ENCODE assay signal across 27 cellular contexts in genomic region chr1:183073320-183073719, GRCh38. TPM values are rescaled to one million over a fixed set of nuclear protein-coding genes. Genes with fewer than 3 reads are reported as not detected.
DNase-seq lines count a peak whose midpoint lies in the region; ATAC-seq, FAIRE-seq and TF ChIP-seq lines count a peak whose summit lies in the region.
"Had no signal": no experiment of that assay in that cellular context is flagged by ENCODE, and none has a peak within 500 bp of the region (broad histone marks: within the 10 kb centered on the region; RNA-seq: fewer than 3 reads in every experiment).

No MANE protein-coding gene starts in this region.

- no peaks in the 10 kb centered on the region for H3K9me2 ChIP-seq in GM23248 (ENCODE audit: insufficient read depth)

- peaks cover 26 to 80% (median 71%) of the 10 kb centered on the region in 10 experiments for H3K4me1 ChIP-seq in BLaER1 treated with 17β-estradiol and CSF1 and Interleukin-3, amounts not matched to agents 10 nM and 100 nM
- H3K4me1 ChIP-seq in GM23248 (ENCODE audit: insufficient read depth), result peaks cover 86% of the 10 kb centered on the region
- H3K4me1 ChIP-seq in GM12878 (ENCODE audit: control insufficient read depth, insufficient read depth, low read length), result peaks cover 27% of the 10 kb centered on the region; the same call in 1 of the 2 replicates

- no peak for FAIRE-seq in GM12878 (lab: Jason Lieb, UNC)
- FAIRE-seq: bronchial epithelial cell, GM18507, H54, RCC 7860, TTC549 had no signal

- peaks cover 0 to 30% (median 16%) of the 10 kb centered on the region in 11 experiments; a peak in 11 of 22 replicates for H3K36me3 ChIP-seq in BLaER1 treated with 17β-estradiol and CSF1 and Interleukin-3, amounts not matched to agents 10 nM and 100 nM
- H3K36me3 ChIP-seq in GM23248 (ENCODE audit: low read depth) (no peaks in the 10 kb centered on the region), GM12878 (ENCODE audit: control insufficient read depth in 2 of 2, insufficient read depth in 2 of 2, low read length in 1 of 2) (no peaks in the 10 kb centered on the region)
- H3K36me3 ChIP-seq: adrenal gland, esophagus muscularis mucosa, lower lobe of right lung had no signal

- POLR2A ChIA-PET in GM12878 (lab: Charles Lee), result interaction anchor here (0.8 to 4.1 kb wide), 7 partner anchors 11 to 45 kb away, joined by 3 to 21 read pairs (median 4); no protein-coding TSS in a partner anchor

- H3K27ac ChIP-seq in BLaER1 treated with 17β-estradiol and CSF1 and Interleukin-3, amounts not matched to agents 10 nM and 100 nM, result peak overlapping the region in 5 of 11 experiments; percentile 75 to 95 (median 89); a peak in 9 of 22 replicates
- peak overlapping the region; percentile 37 for H3K27ac ChIP-seq in GM23248
- no peak overlapping the region for H3K27ac ChIP-seq in GM12878 (ENCODE audit: control insufficient read depth, insufficient read depth)
- H3K27ac ChIP-seq: adrenal gland, lower lobe of right lung had no signal

- H3K79me2 ChIP-seq in GM23248 (ENCODE audit: insufficient read depth) (peaks cover 99% of the 10 kb centered on the region), GM12878 (ENCODE audit: control insufficient read depth, insufficient read depth, low read length) (peaks cover 10% of the 10 kb centered on the region)

- peaks cover 88% of the 10 kb centered on the region for H3F3A ChIP-seq in GM23248 (ENCODE audit: insufficient read depth)

- H2AFZ ChIP-seq in GM23248 (no peak overlapping the region), GM12878 (ENCODE audit: control insufficient read depth, low read depth, low read length) (no peak overlapping the region)

- TF ChIP-seq CTCF in GM12878 (IDR thresholded peaks at IDR 0.05 in 2 of 3, conservative IDR thresholded peaks at IDR 0.05 in 1 of 3; ENCODE audit: control insufficient read depth in 2 of 3, extremely low read depth in 1 of 3, insufficient read depth in 1 of 3, low read depth in 3 of 3, low read length in 3 of 3), result no peak

- SMC1A ChIA-PET in GM12878 (lab: Charles Lee; ENCODE audit: uncharacterized antibody, unreplicated experiment), result interaction anchor here (0.8 to 5.8 kb wide), 16 partner anchors 9 to 204 kb away, joined by 3 to 92 read pairs (median 6); no protein-coding TSS in a partner anchor

- no TSS peak for BruUV-seq in GM12878 (replicated peaks; lab: Mats Ljungman, UMichigan)

- TF ChIP-seq RAD21 in GM12878 (IDR thresholded peaks at IDR 0.05; ENCODE audit: insufficient read depth, low read depth, low read length), result no peak

- intact Hi-C loops in GM12878 (cut with micrococcal nuclease; ENCODE audit: unreplicated experiment), result no loop called here

- H4K20me1 ChIP-seq in BLaER1 treated with 17β-estradiol and CSF1 and Interleukin-3, amounts not matched to agents 10 nM and 100 nM, result peaks cover 0 to 57% (median 7%) of the 10 kb centered on the region in 11 experiments; a peak in 8 of 22 replicates
- peaks cover 42% of the 10 kb centered on the region for H4K20me1 ChIP-seq in GM23248 (ENCODE audit: insufficient read depth)
- no peaks in the 10 kb centered on the region for H4K20me1 ChIP-seq in GM12878 (ENCODE audit: control insufficient read depth, insufficient read depth)

- RAD21 ChIA-PET in GM12878 (lab: Charles Lee; ENCODE audit: unreplicated experiment), result interaction anchor here (0.6 to 7.2 kb wide), 10 partner anchors 20 to 155 kb away, joined by 3 to 104 read pairs (median 5); no protein-coding TSS in a partner anchor

- peak overlapping the region in 7 of 11 experiments; percentile 24 to 88 (median 86); a peak in 9 of 22 replicates for H3K4me2 ChIP-seq in BLaER1 treated with 17β-estradiol and CSF1 and Interleukin-3, amounts not matched to agents 10 nM and 100 nM
- peak overlapping the region; percentile 29 for H3K4me2 ChIP-seq in GM23248 (ENCODE audit: unreplicated experiment)
- H3K4me2 ChIP-seq in GM12878 (ENCODE audit: control insufficient read depth, insufficient read depth), result no peak overlapping the region

- no peak for TF ChIP-seq POLR2A in GM12878 (IDR thresholded peaks at IDR 0.05; ENCODE audit: low read depth, low read length)

- no peaks in the 10 kb centered on the region for H3K27me3 ChIP-seq in BLaER1 treated with 17β-estradiol and CSF1 and Interleukin-3, amounts not matched to agents 10 nM and 100 nM
- H3K27me3 ChIP-seq in GM23248 (replicated peaks; ENCODE audit: insufficient read depth) (no peaks in the 10 kb centered on the region), GM12878 (replicated peaks in 1 of 2; ENCODE audit: control insufficient read depth in 2 of 2, insufficient read depth in 2 of 2, low read length in 1 of 2) (no peaks in the 10 kb centered on the region)
- H3K27me3 ChIP-seq: adrenal gland, esophagus muscularis mucosa had no signal

- peaks cover 0 to 34% (median 14%) of the 10 kb centered on the region in 11 experiments; a peak in 12 of 22 replicates for H3K9me3 ChIP-seq in BLaER1 treated with 17β-estradiol and CSF1 and Interleukin-3, amounts not matched to agents 10 nM and 100 nM (replicated peaks in 1 of 11)
- H3K9me3 ChIP-seq in GM23248 (ENCODE audit: low read depth), result no peaks in the 10 kb centered on the region
- H3K9me3 ChIP-seq in GM12878 (replicated peaks; ENCODE audit: control insufficient read depth, insufficient read depth, low read length), result no peaks in the 10 kb centered on the region
- H3K9me3 ChIP-seq: adrenal gland, esophagus muscularis mucosa, lower lobe of right lung had no signal

- CTCF ChIA-PET in GM12878 (lab: Yijun Ruan, JAX), result interaction anchor here (0.9 to 6.8 kb wide), 13 partner anchors 15 to 291 kb away, joined by 3 to 99 read pairs (median 4); no protein-coding TSS in a partner anchor

- no peak overlapping the region for H3K4me3 ChIP-seq in BLaER1 treated with 17β-estradiol and CSF1 and Interleukin-3, amounts not matched to agents 10 nM and 100 nM
- H3K4me3 ChIP-seq in GM23248 (no peak overlapping the region), GM12878 (no peak overlapping the region)
- H3K4me3 ChIP-seq: adrenal gland, esophagus muscularis mucosa, lower lobe of right lung had no signal

- no peak for ATAC-seq in GM12878
- no peak for ATAC-seq in HG03097 (IDR thresholded peaks at IDR 0.05; ENCODE audit: low FRiP score, unreplicated experiment)
- no peak for ATAC-seq in HG03175 (IDR thresholded peaks at IDR 0.05; ENCODE audit: unreplicated experiment)
- ATAC-seq: activated CD4-positive, alpha-beta T cell treated with anti-CD3 and anti-CD28 coated beads for 36 hours; sciatic nerve; stimulated activated naive CD8-positive, alpha-beta T cell treated with anti-CD3 and anti-CD28 coated beads, Interleukin-15, amount 100 ng/mL, for 72 hours had no signal

- in situ Hi-C loops in GM23248 (cut with MboI) (no loop called here), GM12878 (cut with MboI) (no loop called here)

- TF ChIP-seq EP300 in GM12878 (IDR thresholded peaks at IDR 0.05; ENCODE audit: borderline replicate concordance in 1 of 2, control insufficient read depth in 1 of 2, low read depth in 2 of 2, low read length in 2 of 2), result no peak

- DNase-seq in GM23248 (no peak), GM12878 (ENCODE audit: low read depth, low spot score) (no peak), renal cortical epithelial cell (ENCODE audit: low read depth) (peak; percentile 32)
- no peak for DNase-seq in activated CD4-positive, CD25-positive, alpha-beta regulatory T cell (lab: John Stamatoyannopoulos, UW)
- DNase-seq: activated CD4-positive, alpha-beta T cell treated with anti-CD3 and anti-CD28 coated beads for 36 hours; activated CD8-positive, alpha-beta memory T cell treated with anti-CD3 and anti-CD28 coated beads for 24 hours; activated T-cell treated with anti-CD3 and anti-CD28 coated beads, Interleukin-2, amount 50 U/mL, for 1 hour; adrenal gland; CD4-positive, alpha-beta memory T cell; cortex of kidney; foreskin melanocyte; GDM1; lower lobe of right lung; NCI-H1105 treated with DMSO at 0.1 percent for 48 hours; NCI-H2081; stimulated activated naive CD8-positive, alpha-beta T cell treated with anti-CD3 and anti-CD28 coated beads, Interleukin-15, amount 100 ng/mL, for 72 hours; trophoblast cell had no signal

- no peak overlapping the region for H3K9ac ChIP-seq in BLaER1 treated with 17β-estradiol and CSF1 and Interleukin-3, amounts not matched to agents 10 nM and 100 nM
- H3K9ac ChIP-seq in GM23248 (no peak overlapping the region), GM12878 (ENCODE audit: control insufficient read depth, insufficient read depth, low read length) (no peak overlapping the region)

TF ChIP-seq in GM12878, 131 proteins besides CTCF, POLR2A, EP300 and RAD21 (continues in another document):
- peak; percentile 20; the same call in 1 of the 2 replicates for TF ChIP-seq NR2F1 (conservative IDR thresholded peaks at IDR 0.05)

RNA-seq across cellular contexts. Expression of gene LAMC1, which starts 50.1 kb away (rescaled TPM):
- total RNA-seq in GM23248 (2014; rRNA removed; shearing (Covaris generic)), result 686 and 727 TPM in 2 replicates
- polyA plus RNA-seq in GM23248 (2016; fragmentation: Nextera tagmentation; extraction: Ambion mirVana) (176 and 185 TPM in 2 replicates), GM12878 (2011; rRNA removed) (23.1 and 27.6 TPM in 2 replicates), GM12878 (2014; fragmentation: Illumina TruSeq; extraction: Trizol) (33.5 and 37.1 TPM in 2 replicates), GM12878 (2014; fragmentation: Nextera tagmentation; extraction: Ambion mirVana) (1 to 10 TPM; 4.6 to 5.2 TPM), GM12878 (2014; rRNA removed) (23.6 and 24.6 TPM in 2 replicates), GM12878 (2016; fragmentation: Nextera tagmentation; extraction: Ambion mirVana) (10 to 100 TPM in 1 of 2 experiments, 1 to 10 TPM in 1; 6.1 to 13.0 TPM)
- total RNA-seq in GM12878 (2013; cell fraction: nucleolus; rRNA removed), result 162 and 168 TPM in 2 replicates
- total RNA-seq in GM12878 (2014; rRNA removed) (32.5 and 36.4 TPM in 2 replicates), GM12878 (2014; rRNA removed; fragmentation: Illumina TruSeq; extraction: Trizol) (33.5 and 35.1 TPM in 2 replicates), GM12878 (2021) (45.2 and 51.4 TPM in 2 replicates), renal cortical epithelial cell (241 and 266 TPM in 2 replicates)
- 13.5 TPM for polyA plus RNA-seq in GM12878 (2011; ENCODE audit: low read depth)
- 11.8 and 17.4 TPM in 2 replicates for polyA plus RNA-seq in GM12878 (2011; cell fraction: cytosol; rRNA removed)
- polyA plus RNA-seq in GM12878 (2011; cell fraction: nucleus; rRNA removed), result 38.7 and 39.2 TPM in 2 replicates
- 13.5 and 19.7 TPM in 2 replicates for polyA plus RNA-seq in GM12878 (2012)
- 30.2 and 64.6 TPM in 2 replicates for polyA minus RNA-seq in GM12878 (2011; rRNA and poly(A)+ RNA removed)
- polyA minus RNA-seq in GM12878 (2011; cell fraction: cytosol; rRNA and poly(A)+ RNA removed), result 12.8 and 14.0 TPM in 2 replicates
- 31.3 and 44.6 TPM in 2 replicates for polyA minus RNA-seq in GM12878 (2011; cell fraction: nucleus; rRNA and poly(A)+ RNA removed)
- polyA plus RNA-seq: CD4-positive, alpha-beta memory T cell had no signal
